In the genomic region with DNA sequence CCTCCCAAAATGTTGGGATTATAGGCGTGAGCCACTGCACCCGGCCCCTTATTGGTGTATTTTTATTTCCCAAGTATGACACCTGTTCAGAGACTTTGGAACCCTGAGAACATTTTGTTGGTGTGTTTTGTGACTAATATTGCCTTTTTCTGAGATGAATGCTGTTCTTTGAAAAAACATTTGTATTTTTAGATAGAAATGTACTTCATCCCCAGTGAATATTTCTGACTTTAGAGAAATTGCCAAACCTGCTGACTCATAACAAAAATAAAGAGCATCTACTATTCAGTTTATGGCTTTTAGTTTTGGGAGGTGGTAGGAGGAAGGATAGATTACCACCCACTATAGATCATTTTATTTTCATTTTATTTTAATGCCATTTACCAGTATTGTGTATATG, we compare ENCODE assay signal across 22 cellular contexts.
DNase-seq lines count a peak whose midpoint lies in the region; ATAC-seq, FAIRE-seq and TF ChIP-seq lines count a peak whose summit lies in the region.
"Had no signal": no experiment of that assay in that cellular context is flagged by ENCODE, and none has a peak within 500 bp of the region (broad histone marks: within the 10 kb centered on the region; RNA-seq: fewer than 3 reads in every experiment).

No MANE protein-coding gene starts in this region.

- POLR2A ChIA-PET in HCT116 (lab: Charles Lee) (no interaction called here), K562 (lab: Yijun Ruan, JAX) (no interaction called here)

- no peaks in the 10 kb centered on the region for H3K4me1 ChIP-seq in HCT116 (ENCODE audit: control insufficient read depth in 1 of 2, insufficient read depth in 2 of 2, low read length in 2 of 2)
- no peaks in the 10 kb centered on the region for H3K4me1 ChIP-seq in K562 (replicated peaks in 1 of 2; ENCODE audit: control insufficient read depth in 2 of 2, insufficient read depth in 2 of 2, low read length in 2 of 2)
- no peaks in the 10 kb centered on the region for H3K4me1 ChIP-seq in vagina
- H3K4me1 ChIP-seq: body of pancreas, colonic mucosa, prostate gland, suprapubic skin had no signal

- no peaks in the 10 kb centered on the region for H3K27me3 ChIP-seq in HCT116 (ENCODE audit: insufficient read depth, low read length)
- no peaks in the 10 kb centered on the region for H3K27me3 ChIP-seq in K562 (ENCODE audit: control insufficient read depth in 2 of 2, insufficient read depth in 2 of 2, low read length in 2 of 2)
- no peaks in the 10 kb centered on the region for H3K27me3 ChIP-seq in vagina
- H3K27me3 ChIP-seq: body of pancreas, colonic mucosa, MG63, suprapubic skin had no signal

- no peak for DNase-seq in HCT116 (ENCODE audit: low read depth, low spot score)
- no peak for DNase-seq in K562 (ENCODE audit: extremely low read depth in 1 of 4, low spot score in 3 of 4)
- DNase-seq in hepatic stellate cell (ENCODE audit: low spot score): peak; percentile 8
- no peak for DNase-seq in vagina (ENCODE audit: extremely low spot score in 2 of 2)
- no peak for DNase-seq in NCI-H69 (lab: John Stamatoyannopoulos, UW)
- no peak for DNase-seq in NCI-H1105 (lab: John Stamatoyannopoulos, UW)
- no peak for DNase-seq in retina
- DNase-seq: activated CD4-positive, alpha-beta memory T cell treated with anti-CD3 and anti-CD28 coated beads for 36 hours; activated CD8-positive, alpha-beta memory T cell treated with anti-CD3 and anti-CD28 coated beads, Interleukin-2, amount 50 U/mL, for 48 hours; activated naive CD8-positive, alpha-beta T cell treated with anti-CD3 and anti-CD28 coated beads for 36 hours; body of pancreas; CD4-positive, alpha-beta memory T cell; colonic mucosa; endodermal cell; head of caudate nucleus; MG63; NCI-H1436; NCI-H2107 had no signal

- H3K36me3 ChIP-seq in HCT116 (ENCODE audit: control insufficient read depth in 1 of 2, insufficient read depth in 2 of 2, low read length in 2 of 2): no peaks in the 10 kb centered on the region
- H3K36me3 ChIP-seq in K562 (ENCODE audit: control insufficient read depth, insufficient read depth, low read length): no peaks in the 10 kb centered on the region
- H3K36me3 ChIP-seq in vagina: no peaks in the 10 kb centered on the region
- H3K36me3 ChIP-seq: colonic mucosa, MG63, prostate gland, suprapubic skin had no signal

- no TSS peak for BruUV-seq in HCT116 (replicated peaks; lab: Mats Ljungman, UMichigan)
- BruUV-seq in K562 (replicated peaks; lab: Mats Ljungman, UMichigan): no TSS peak

- no peak for FAIRE-seq in K562 (lab: Jason Lieb, UNC)

- H3K9me3 ChIP-seq in HCT116 (ENCODE audit: control insufficient read depth in 1 of 2, insufficient read depth in 1 of 2, low read depth in 1 of 2, low read length in 2 of 2) (no peaks in the 10 kb centered on the region), K562 (replicated peaks; ENCODE audit: control insufficient read depth, insufficient read depth, low read depth, low read length) (no peaks in the 10 kb centered on the region), vagina (no peaks in the 10 kb centered on the region)
- H3K9me3 ChIP-seq: body of pancreas, colonic mucosa, MG63, prostate gland, suprapubic skin had no signal

- no peak for TF ChIP-seq EP300 in K562 (IDR thresholded peaks at IDR 0.05; ENCODE audit: low read length)

- H2AFZ ChIP-seq in HCT116 (ENCODE audit: low read depth, low read length, poor library complexity, severe bottlenecking) (peak overlapping the region; percentile 58), K562 (ENCODE audit: low read depth, low read length) (no peak overlapping the region)

- TF ChIP-seq POLR2A in HCT116 (IDR thresholded peaks at IDR 0.05; ENCODE audit: borderline replicate concordance, extremely low read depth, insufficient read depth, insufficient read length) (no peak), K562 (conservative IDR thresholded peaks at IDR 0.05) (no peak), vagina (IDR thresholded peaks at IDR 0.05) (no peak)

- no peaks in the 10 kb centered on the region for H3K9me1 ChIP-seq in K562 (ENCODE audit: control insufficient read depth, insufficient read depth, low read length)

- H3K79me2 ChIP-seq in HCT116 (ENCODE audit: insufficient read depth, low read length): no peaks in the 10 kb centered on the region
- no peaks in the 10 kb centered on the region for H3K79me2 ChIP-seq in K562 (ENCODE audit: control insufficient read depth, insufficient read depth, low read length)

- RAD21 ChIA-PET in HCT116 (lab: Charles Lee; ENCODE audit: low non-redundant PET in 1 of 2, low total read pairs in 2 of 2, uncharacterized antibody in 2 of 2, unreplicated experiment in 2 of 2): no interaction called here

- intact Hi-C loops in HCT116 (cut with micrococcal nuclease) (no loop called here), K562 (cut with micrococcal nuclease) (no loop called here), vagina (cut with DNase I) (no loop called here)

- H3K4me3 ChIP-seq in HCT116 (replicated peaks in 1 of 2; ENCODE audit: low read depth in 1 of 2, low read length in 2 of 2): no peak overlapping the region
- H3K4me3 ChIP-seq in K562: no peak overlapping the region
- H3K4me3 ChIP-seq in vagina: no peak overlapping the region
- H3K4me3 ChIP-seq: body of pancreas, colonic mucosa, MG63, prostate gland, smooth muscle cell, suprapubic skin had no signal

- H3K9ac ChIP-seq in HCT116 (ENCODE audit: low read length): no peak overlapping the region
- no peak overlapping the region for H3K9ac ChIP-seq in K562 (ENCODE audit: insufficient read depth in 1 of 2, low read depth in 2 of 2, low read length in 2 of 2)

- H4K20me1 ChIP-seq in HCT116 (ENCODE audit: insufficient read depth): no peaks in the 10 kb centered on the region
- no peaks in the 10 kb centered on the region for H4K20me1 ChIP-seq in K562 (replicated peaks; ENCODE audit: control insufficient read depth, insufficient read depth, low read length)

- no peak for TF ChIP-seq CTCF in HCT116 (IDR thresholded peaks at IDR 0.05 in 2 of 3, conservative IDR thresholded peaks at IDR 0.05 in 1 of 3; ENCODE audit: borderline replicate concordance in 1 of 3, insufficient read depth in 1 of 3, low read depth in 2 of 3, low read length in 2 of 3)
- TF ChIP-seq CTCF in K562 (IDR thresholded peaks at IDR 0.05 in 2 of 3, conservative IDR thresholded peaks at IDR 0.05 in 1 of 3; ENCODE audit: insufficient read depth in 2 of 3, low read depth in 1 of 3, low read length in 3 of 3): no peak
- no peak for TF ChIP-seq CTCF in vagina (IDR thresholded peaks at IDR 0.05)

- CTCF ChIA-PET in HCT116 (lab: Charles Lee) (interaction anchor here (1.0 kb wide), 1 partner anchor 17 kb away, joined by 3 read pairs; no protein-coding TSS in a partner anchor), K562 (lab: Yijun Ruan, JAX; ENCODE audit: low intra/inter-chr PET ratio) (no interaction called here)

- no peak overlapping the region for H3K27ac ChIP-seq in HCT116 (ENCODE audit: low read depth, low read length)
- H3K27ac ChIP-seq in K562 (ENCODE audit: extremely low read depth, low read depth, low read length): no peak overlapping the region
- peak overlapping the region; percentile 36 for H3K27ac ChIP-seq in vagina
- H3K27ac ChIP-seq: body of pancreas, colonic mucosa, prostate gland, suprapubic skin had no signal

- H3K9me2 ChIP-seq in HCT116 (ENCODE audit: insufficient read depth): no peaks in the 10 kb centered on the region

- TF ChIP-seq RAD21 in HCT116 (IDR thresholded peaks at IDR 0.05; ENCODE audit: low read depth) (no peak), K562 (CRISPR knock-in tag; conservative IDR thresholded peaks at IDR 0.05 in 1 of 2, IDR thresholded peaks at IDR 0.05 in 1 of 2) (no peak)

- in situ Hi-C loops in K562 (cut with MboI): no loop called here

- ATAC-seq in HCT116 (no peak), K562 (no peak)
- ATAC-seq: body of pancreas; stimulated activated effector memory CD8-positive, alpha-beta T cell treated with anti-CD3 and anti-CD28 coated beads, Interleukin-12 subunit alpha, Interleukin-12 subunit beta, amount 100 ng/mL, for 72 hours had no signal

- H3K4me2 ChIP-seq in HCT116 (ENCODE audit: low read length): no peak overlapping the region
- H3K4me2 ChIP-seq in K562 (ENCODE audit: insufficient read depth, low read length): no peak overlapping the region
- H3K4me2 ChIP-seq: smooth muscle cell had no signal

- 4% methylated on average over 2 of the region's 2 CpGs for WGBS in K562 (ENCODE audit: insufficient coverage, low coverage, missing lambda C conversion rate)

TF ChIP-seq in HCT116, 20 proteins besides CTCF, POLR2A, EP300 and RAD21 (continues in another document):
- TF ChIP-seq ZFX (IDR thresholded peaks at IDR 0.05) (no peak), POLR2AphosphoS5 (IDR thresholded peaks at IDR 0.05; ENCODE audit: low read depth, low read length) (no peak)

TF ChIP-seq in K562, 482 proteins besides CTCF, POLR2A, EP300 and RAD21:
- peak; percentile 31; the same call in 1 of the 2 replicates for TF ChIP-seq C11orf30 (IDR thresholded peaks at IDR 0.05; ENCODE audit: low read depth)
- TF ChIP-seq MBD2 (IDR thresholded peaks at IDR 0.05; ENCODE audit: borderline replicate concordance, low read depth): no peak
- TF ChIP-seq PCBP1 (IDR thresholded peaks at IDR 0.05; ENCODE audit: low read depth, low read length, poor library complexity, severe bottlenecking): no peak
- peak; percentile 36 for TF ChIP-seq ZNF316 (IDR thresholded peaks at IDR 0.05)
- no peak for TF ChIP-seq POLR2AphosphoS5 (IDR thresholded peaks at IDR 0.05; ENCODE audit: control insufficient read depth, insufficient read depth, low read depth, low read length)
